13 cellular contexts compared by ENCODE assay signal in the genomic region with DNA sequence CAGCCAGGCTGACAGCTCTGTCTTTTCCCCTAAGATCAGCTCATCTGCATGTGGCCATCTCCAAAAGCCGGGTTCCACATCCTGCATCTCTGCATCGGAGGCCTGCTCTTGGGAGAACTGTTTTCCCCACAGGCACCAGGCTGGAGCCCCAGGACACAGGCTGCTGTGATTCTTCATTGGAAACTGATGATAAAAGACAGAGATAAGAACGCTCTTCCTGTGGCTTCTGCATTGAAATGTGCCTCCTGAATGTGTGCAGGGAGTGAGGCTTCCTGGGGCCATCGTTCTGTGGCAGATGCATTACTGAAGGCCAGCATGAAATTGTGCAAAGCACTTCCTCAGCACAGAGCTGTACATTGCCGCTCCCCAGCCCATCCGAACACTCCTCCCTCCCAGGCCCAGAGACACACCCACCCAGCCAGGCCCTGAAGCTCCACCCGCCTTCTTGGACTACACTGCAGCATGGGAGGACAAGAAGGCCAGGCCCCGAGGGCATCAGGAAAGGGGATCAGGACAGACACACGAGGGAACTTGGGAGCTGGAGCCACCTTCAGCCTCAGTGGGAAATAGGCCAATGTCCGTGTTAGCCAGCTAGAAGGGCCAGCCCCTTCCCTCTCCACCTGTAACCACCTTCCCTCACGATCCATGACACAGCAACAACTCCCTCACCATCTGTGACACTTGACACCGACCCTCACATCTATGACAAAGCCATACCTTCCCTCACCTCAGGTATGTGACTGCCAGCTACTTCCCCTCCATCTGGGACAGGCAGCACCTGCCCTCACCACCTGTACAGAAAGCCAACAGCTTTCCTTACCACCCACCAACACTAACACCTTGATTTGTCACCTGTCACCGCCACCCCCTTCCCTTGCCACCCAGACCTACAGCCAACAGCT.
DNase-seq lines count a peak whose midpoint lies in the region; ATAC-seq, FAIRE-seq and TF ChIP-seq lines count a peak whose summit lies in the region.
"Had no signal": no experiment of that assay in that cellular context is flagged by ENCODE, and none has a peak within 500 bp of the region (broad histone marks: within the 10 kb centered on the region; RNA-seq: fewer than 3 reads in every experiment).

No MANE protein-coding gene starts in this region.

- peak overlapping the region; percentile 17 for H2AFZ ChIP-seq in parathyroid adenoma
- no peak overlapping the region for H2AFZ ChIP-seq in smooth muscle cell (ENCODE audit: low read depth)

- no peaks in the 10 kb centered on the region for H3K36me3 ChIP-seq in bronchial epithelial cell (ENCODE audit: control insufficient read depth, insufficient read depth, low read length)
- no peaks in the 10 kb centered on the region for H3K36me3 ChIP-seq in parathyroid adenoma (ENCODE audit: control insufficient read depth, insufficient read depth, low read length)
- no peaks in the 10 kb centered on the region for H3K36me3 ChIP-seq in smooth muscle cell (ENCODE audit: low read depth)
- H3K36me3 ChIP-seq: esophagus muscularis mucosa, transverse colon had no signal

- 54% methylated on average over 13 of the region's 13 CpGs for WGBS in smooth muscle cell (ENCODE audit: low lambda C conversion rate)

- peaks cover 23% of the 10 kb centered on the region for H4K20me1 ChIP-seq in smooth muscle cell (ENCODE audit: low read depth)

- H3K9ac ChIP-seq in parathyroid adenoma = no peak overlapping the region
- H3K9ac ChIP-seq in smooth muscle cell (ENCODE audit: low read depth) = no peak overlapping the region

- FAIRE-seq in bronchial epithelial cell (lab: Jason Lieb, UNC) = peak; percentile 60
- FAIRE-seq: A549, D721Med had no signal

- TF ChIP-seq CTCF in bronchial epithelial cell (IDR thresholded peaks at IDR 0.05; ENCODE audit: insufficient read depth, low read length, severe bottlenecking) (no peak), parathyroid adenoma (IDR thresholded peaks at IDR 0.05) (no peak), smooth muscle cell (IDR thresholded peaks at IDR 0.05; ENCODE audit: borderline replicate concordance, insufficient read depth, poor library complexity, severe bottlenecking) (no peak)

- no peak for ATAC-seq in HG02798 (IDR thresholded peaks at IDR 0.05; ENCODE audit: poor library complexity, unreplicated experiment)

- DNase-seq in NCI-H1417 (lab: John Stamatoyannopoulos, UW) = peak; percentile 10 to 30 (median 27)
- no peak for DNase-seq in NCI-H1417 treated with DMSO at 0.1 percent for 48 hours (lab: John Stamatoyannopoulos, UW)
- DNase-seq in NCI-H2107 treated with DMSO at 0.1 percent for 48 hours (lab: John Stamatoyannopoulos, UW; ENCODE audit: unreplicated experiment) = peak; percentile 65
- DNase-seq in bronchial epithelial cell (ENCODE audit: low read depth) = no peak
- DNase-seq in DMS 273 treated with DMSO at 0.1 percent for 48 hours (lab: John Stamatoyannopoulos, UW) = no peak
- no peak for DNase-seq in smooth muscle cell (lab: John Stamatoyannopoulos, UW; ENCODE audit: unreplicated experiment)
- DNase-seq: Right ventricle myocardium superior, transverse colon had no signal

- H3K4me1 ChIP-seq in parathyroid adenoma (no peaks in the 10 kb centered on the region), smooth muscle cell (ENCODE audit: low read depth) (no peaks in the 10 kb centered on the region)
- H3K4me1 ChIP-seq: esophagus muscularis mucosa, transverse colon had no signal

- H3K79me2 ChIP-seq in parathyroid adenoma (no peaks in the 10 kb centered on the region), smooth muscle cell (ENCODE audit: low read depth) (no peaks in the 10 kb centered on the region)

- no peak overlapping the region for H3K4me2 ChIP-seq in parathyroid adenoma (ENCODE audit: low read length)
- H3K4me2 ChIP-seq in smooth muscle cell = no peak overlapping the region
- H3K4me2 ChIP-seq: A549 had no signal

- H3K27ac ChIP-seq in parathyroid adenoma = no peak overlapping the region
- no peak overlapping the region for H3K27ac ChIP-seq in smooth muscle cell (ENCODE audit: low read depth)
- H3K27ac ChIP-seq: A549, esophagus muscularis mucosa, transverse colon had no signal

- H3K9me3 ChIP-seq in parathyroid adenoma (ENCODE audit: control insufficient read depth, low read length) = no peaks in the 10 kb centered on the region
- no peaks in the 10 kb centered on the region for H3K9me3 ChIP-seq in smooth muscle cell (replicated peaks; ENCODE audit: low read depth)
- H3K9me3 ChIP-seq: A549, esophagus muscularis mucosa, transverse colon had no signal

- no peaks in the 10 kb centered on the region for H3K27me3 ChIP-seq in bronchial epithelial cell (ENCODE audit: control insufficient read depth, insufficient read depth, low read length)
- no peaks in the 10 kb centered on the region for H3K27me3 ChIP-seq in parathyroid adenoma (ENCODE audit: control insufficient read depth, insufficient read depth, low read length)
- H3K27me3 ChIP-seq in smooth muscle cell (ENCODE audit: low read depth) = no peaks in the 10 kb centered on the region
- H3K27me3 ChIP-seq: transverse colon had no signal

- H3F3A ChIP-seq in smooth muscle cell (ENCODE audit: low read depth) = no peaks in the 10 kb centered on the region

- H3K4me3 ChIP-seq in bronchial epithelial cell (ENCODE audit: low read depth, low read length) = no peak overlapping the region
- H3K4me3 ChIP-seq in parathyroid adenoma (ENCODE audit: low read depth, low read length) = no peak overlapping the region
- H3K4me3 ChIP-seq in smooth muscle cell = no peak overlapping the region
- H3K4me3 ChIP-seq: A549, esophagus muscularis mucosa, transverse colon had no signal

Comparison
In these comparisons a context has a peak if more than half of its experiments do, and no peak if none do; other contexts are left out.
1. DNase-seq: peak in NCI-H1417 (3 of 3) and NCI-H2107 treated with DMSO at 0.1 percent for 48 hours (single experiment); none in NCI-H1417 treated with DMSO at 0.1 percent for 48 hours (single experiment), bronchial epithelial cell (single experiment), DMS 273 treated with DMSO at 0.1 percent for 48 hours (single experiment) and smooth muscle cell (single experiment).